Comparison of ENCODE assay signal across 29 cellular contexts in the genomic region with DNA sequence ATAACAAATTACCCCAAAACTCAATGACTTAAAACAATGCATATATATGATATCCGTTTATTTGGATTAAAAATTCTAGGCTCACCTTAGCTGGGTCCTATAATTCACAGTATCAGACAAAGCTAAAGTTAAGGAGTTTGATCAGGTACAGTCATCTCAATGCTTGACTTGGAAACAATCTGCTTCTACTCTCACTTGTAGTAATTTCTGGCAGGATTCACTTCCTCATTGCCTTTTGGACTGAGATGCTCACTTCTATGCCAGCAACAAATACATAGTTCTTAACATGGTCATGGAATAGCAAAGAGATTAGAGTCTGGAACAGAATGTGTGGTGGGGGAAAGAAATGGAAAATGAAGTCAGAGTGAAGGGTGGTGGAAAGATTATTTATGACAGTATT.
"Had no signal": no experiment of that assay in that cellular context is flagged by ENCODE, and none has a peak within 500 bp of the region (broad histone marks: within the 10 kb centered on the region; RNA-seq: fewer than 3 reads in every experiment).

No MANE protein-coding gene starts in this region.

- H3K4me3 Mint-ChIP-seq: activated CD4-positive, alpha-beta memory T cell treated with anti-CD3 and anti-CD28 coated beads for 36 hours; activated CD4-positive, alpha-beta T cell treated with anti-CD3 and anti-CD28 coated beads, Interleukin-2, amount 10 ng/mL, durations not matched to agents 24 days and 14 days; activated naive CD4-positive, alpha-beta T cell treated with anti-CD3 and anti-CD28 coated beads, Interleukin-2, amount 10 ng/mL, durations not matched to agents 7 days and 5 days; activated naive CD8-positive, alpha-beta T cell treated with anti-CD3 and anti-CD28 coated beads, Interleukin-2, amount 10 ng/mL, durations not matched to agents 7 days and 5 days; activated T-helper 1 cell treated with anti-CD3 and anti-CD28 coated beads, Interleukin-12 subunit alpha, Interleukin-12 subunit beta, Interleukin-2, Interleukin-4 antibody, amounts not matched to agents 30 ng/mL and 10 ng/mL and 1 ng/mL, durations not matched to agents 14 hours and 24 hours and 36 hours; nephron had no signal

- H3K4me1 ChIP-seq: ascending aorta, breast epithelium, gastroesophageal sphincter, prostate gland, tibial nerve had no signal

- H3K4me1 Mint-ChIP-seq: activated CD4-positive, alpha-beta T cell treated with anti-CD3 and anti-CD28 coated beads, Interleukin-2, amount 10 ng/mL, durations not matched to agents 24 days and 14 days; activated naive CD4-positive, alpha-beta T cell treated with anti-CD3 and anti-CD28 coated beads, Interleukin-2, amount 10 ng/mL, durations not matched to agents 7 days and 5 days; activated naive CD8-positive, alpha-beta T cell treated with anti-CD3 and anti-CD28 coated beads, Interleukin-2, amount 10 ng/mL, durations not matched to agents 7 days and 5 days; nephron had no signal

- H3K4me2 ChIP-seq: hepatocyte had no signal

- H3K9me3 Mint-ChIP-seq: activated CD4-positive, alpha-beta T cell treated with anti-CD3 and anti-CD28 coated beads, Interleukin-2, amount 10 ng/mL, durations not matched to agents 24 days and 14 days; nephron had no signal

- H3K9me3 ChIP-seq: ascending aorta, breast epithelium, gastroesophageal sphincter, neutrophil, prostate gland, tibial nerve had no signal

- H3K27me3 ChIP-seq: ascending aorta, breast epithelium, gastroesophageal sphincter, hepatocyte, neutrophil, tibial nerve had no signal

- H3K4me3 ChIP-seq: ascending aorta, breast epithelium, gastroesophageal sphincter, hepatocyte, prostate gland, tibial nerve had no signal

- ATAC-seq: gastroesophageal sphincter, left cardiac atrium, left ventricle myocardium superior, sciatic nerve had no signal

- H3K36me3 ChIP-seq: ascending aorta, breast epithelium, gastroesophageal sphincter, neutrophil, prostate gland, tibial nerve had no signal

- H3K27ac Mint-ChIP-seq: activated CD4-positive, alpha-beta memory T cell treated with anti-CD3 and anti-CD28 coated beads for 36 hours; activated CD4-positive, alpha-beta T cell treated with anti-CD3 and anti-CD28 coated beads, Interleukin-2, amount 10 ng/mL, durations not matched to agents 24 days and 14 days; activated naive CD4-positive, alpha-beta T cell treated with anti-CD3 and anti-CD28 coated beads, Interleukin-2, amount 10 ng/mL, durations not matched to agents 7 days and 5 days; activated naive CD8-positive, alpha-beta T cell treated with anti-CD3 and anti-CD28 coated beads, Interleukin-2, amount 10 ng/mL, durations not matched to agents 7 days and 5 days; activated T-helper 1 cell treated with anti-CD3 and anti-CD28 coated beads, Interleukin-12 subunit alpha, Interleukin-12 subunit beta, Interleukin-2, Interleukin-4 antibody, amounts not matched to agents 30 ng/mL and 10 ng/mL and 1 ng/mL, durations not matched to agents 14 hours and 24 hours and 36 hours; nephron had no signal

- DNase-seq: activated CD4-positive, alpha-beta memory T cell treated with anti-CD3 and anti-CD28 coated beads for 36 hours; activated CD4-positive, alpha-beta T cell treated with anti-CD3 and anti-CD28 coated beads, Interleukin-2, amount 10 ng/mL, durations not matched to agents 24 days and 14 days; activated CD4-positive, CD25-positive, alpha-beta regulatory T cell treated with anti-CD3 and anti-CD28 coated beads, Interleukin-2, amount 50 U/mL, for 72 hours; activated CD8-positive, alpha-beta memory T cell treated with anti-CD3 and anti-CD28 coated beads, Interleukin-2, amount 50 U/mL, for 4 hours; activated gamma-delta T cell; activated naive CD4-positive, alpha-beta T cell treated with anti-CD3 and anti-CD28 coated beads, Interleukin-2, amount 10 ng/mL, durations not matched to agents 7 days and 5 days; activated naive CD8-positive, alpha-beta T cell treated with anti-CD3 and anti-CD28 coated beads, Interleukin-2, amount 10 ng/mL, durations not matched to agents 7 days and 5 days; activated T-cell treated with anti-CD3 and anti-CD28 coated beads, Interleukin-2, amount 50 U/mL, for 1 hour; central memory CD4-positive, alpha-beta T cell; effector CD8-positive, alpha-beta T cell; islet precursor cell; left cardiac atrium; left ventricle myocardium superior; mammary epithelial cell; retina; small intestine; stimulated activated CD4-positive, alpha-beta T cell treated with anti-CD3 and anti-CD28 coated beads, Interleukin-4, amount 100 ng/mL, for 4 hours; stimulated activated naive CD4-positive, alpha-beta T cell treated with Interleukin-2 at 50 U/mL for 16 hours had no signal

- H3K27me3 Mint-ChIP-seq: activated CD4-positive, alpha-beta memory T cell treated with anti-CD3 and anti-CD28 coated beads for 36 hours; activated CD4-positive, alpha-beta T cell treated with anti-CD3 and anti-CD28 coated beads, Interleukin-2, amount 10 ng/mL, durations not matched to agents 24 days and 14 days; activated naive CD4-positive, alpha-beta T cell treated with anti-CD3 and anti-CD28 coated beads, Interleukin-2, amount 10 ng/mL, durations not matched to agents 7 days and 5 days; activated naive CD8-positive, alpha-beta T cell treated with anti-CD3 and anti-CD28 coated beads, Interleukin-2, amount 10 ng/mL, durations not matched to agents 7 days and 5 days had no signal

- H3K27ac ChIP-seq: ascending aorta, breast epithelium, epithelial cell of prostate, gastroesophageal sphincter, hepatocyte, neutrophil, prostate gland, tibial nerve had no signal

- H2AFZ ChIP-seq: hepatocyte had no signal

- H3K36me3 Mint-ChIP-seq: activated CD4-positive, alpha-beta memory T cell treated with anti-CD3 and anti-CD28 coated beads for 36 hours; activated naive CD4-positive, alpha-beta T cell treated with anti-CD3 and anti-CD28 coated beads, Interleukin-2, amount 10 ng/mL, durations not matched to agents 7 days and 5 days; activated naive CD8-positive, alpha-beta T cell treated with anti-CD3 and anti-CD28 coated beads, Interleukin-2, amount 10 ng/mL, durations not matched to agents 7 days and 5 days had no signal
